In the genomic region with DNA sequence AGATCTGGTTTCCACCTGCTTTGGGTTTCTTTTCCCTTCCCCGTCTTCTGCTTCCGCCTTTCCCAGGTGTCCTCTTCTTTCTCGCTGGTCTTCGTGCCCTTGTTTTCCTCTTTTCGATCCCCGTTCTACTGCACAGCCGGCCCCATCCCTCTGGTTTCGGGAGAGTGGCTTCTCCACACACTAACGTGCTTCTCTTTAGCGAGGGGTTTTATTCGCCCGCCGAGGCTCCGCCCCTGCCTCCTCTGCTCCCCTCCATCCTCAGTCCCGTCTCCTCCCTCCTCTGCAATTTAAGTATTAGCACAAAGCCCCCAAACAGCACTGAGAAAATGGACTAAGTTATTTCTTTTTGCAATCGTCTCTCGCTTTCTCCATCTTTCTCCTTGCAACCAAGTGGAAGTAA, we compare ENCODE assay signal across 1 cellular context.
TF ChIP-seq lines count a peak whose summit lies in the region.

A gene (minus strand): TSS at position 182 of the 400 bp plus-strand sequence. CDS start 746 bp downstream, outside the sequence.

TF ChIP-seq in HEK293, 187 proteins besides CTCF, POLR2A, EP300 and RAD21 (continued from another document and continues in another):
- TF ChIP-seq, protein P1, sequence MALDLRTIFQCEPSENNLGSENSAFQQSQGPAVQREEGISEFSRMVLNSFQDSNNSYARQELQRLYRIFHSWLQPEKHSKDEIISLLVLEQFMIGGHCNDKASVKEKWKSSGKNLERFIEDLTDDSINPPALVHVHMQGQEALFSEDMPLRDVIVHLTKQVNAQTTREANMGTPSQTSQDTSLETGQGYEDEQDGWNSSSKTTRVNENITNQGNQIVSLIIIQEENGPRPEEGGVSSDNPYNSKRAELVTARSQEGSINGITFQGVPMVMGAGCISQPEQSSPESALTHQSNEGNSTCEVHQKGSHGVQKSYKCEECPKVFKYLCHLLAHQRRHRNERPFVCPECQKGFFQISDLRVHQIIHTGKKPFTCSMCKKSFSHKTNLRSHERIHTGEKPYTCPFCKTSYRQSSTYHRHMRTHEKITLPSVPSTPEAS (tag by site-specific recombination; IDR thresholded peaks at IDR 0.05), result no peak
- TF ChIP-seq ZEB2 (tag by site-specific recombination; IDR thresholded peaks at IDR 0.05), result peak; percentile 35; the same call in 1 of the 2 replicates
- TF ChIP-seq, protein P2, sequence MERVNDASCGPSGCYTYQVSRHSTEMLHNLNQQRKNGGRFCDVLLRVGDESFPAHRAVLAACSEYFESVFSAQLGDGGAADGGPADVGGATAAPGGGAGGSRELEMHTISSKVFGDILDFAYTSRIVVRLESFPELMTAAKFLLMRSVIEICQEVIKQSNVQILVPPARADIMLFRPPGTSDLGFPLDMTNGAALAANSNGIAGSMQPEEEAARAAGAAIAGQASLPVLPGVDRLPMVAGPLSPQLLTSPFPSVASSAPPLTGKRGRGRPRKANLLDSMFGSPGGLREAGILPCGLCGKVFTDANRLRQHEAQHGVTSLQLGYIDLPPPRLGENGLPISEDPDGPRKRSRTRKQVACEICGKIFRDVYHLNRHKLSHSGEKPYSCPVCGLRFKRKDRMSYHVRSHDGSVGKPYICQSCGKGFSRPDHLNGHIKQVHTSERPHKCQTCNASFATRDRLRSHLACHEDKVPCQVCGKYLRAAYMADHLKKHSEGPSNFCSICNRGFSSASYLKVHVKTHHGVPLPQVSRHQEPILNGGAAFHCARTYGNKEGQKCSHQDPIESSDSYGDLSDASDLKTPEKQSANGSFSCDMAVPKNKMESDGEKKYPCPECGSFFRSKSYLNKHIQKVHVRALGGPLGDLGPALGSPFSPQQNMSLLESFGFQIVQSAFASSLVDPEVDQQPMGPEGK (tag by site-specific recombination; IDR thresholded peaks at IDR 0.05), result peak; percentile 53
- no peak for TF ChIP-seq ZNF223 (tag by site-specific recombination; IDR thresholded peaks at IDR 0.05)
- TF ChIP-seq KLF8 (tag by site-specific recombination; IDR thresholded peaks at IDR 0.05), result no peak
- TF ChIP-seq ZNF501 (tag by site-specific recombination; IDR thresholded peaks at IDR 0.05), result no peak
- TF ChIP-seq ZNF302 (tag by site-specific recombination; IDR thresholded peaks at IDR 0.05; ENCODE audit: low read depth), result no peak
- no peak for TF ChIP-seq SALL2 (tag by site-specific recombination; IDR thresholded peaks at IDR 0.05; ENCODE audit: borderline replicate concordance)
- TF ChIP-seq, protein P3, sequence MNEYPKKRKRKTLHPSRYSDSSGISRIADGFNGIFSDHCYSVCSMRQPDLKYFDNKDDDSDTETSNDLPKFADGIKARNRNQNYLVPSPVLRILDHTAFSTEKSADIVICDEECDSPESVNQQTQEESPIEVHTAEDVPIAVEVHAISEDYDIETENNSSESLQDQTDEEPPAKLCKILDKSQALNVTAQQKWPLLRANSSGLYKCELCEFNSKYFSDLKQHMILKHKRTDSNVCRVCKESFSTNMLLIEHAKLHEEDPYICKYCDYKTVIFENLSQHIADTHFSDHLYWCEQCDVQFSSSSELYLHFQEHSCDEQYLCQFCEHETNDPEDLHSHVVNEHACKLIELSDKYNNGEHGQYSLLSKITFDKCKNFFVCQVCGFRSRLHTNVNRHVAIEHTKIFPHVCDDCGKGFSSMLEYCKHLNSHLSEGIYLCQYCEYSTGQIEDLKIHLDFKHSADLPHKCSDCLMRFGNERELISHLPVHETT (tag by site-specific recombination; IDR thresholded peaks at IDR 0.05), result no peak
- no peak for TF ChIP-seq ZNF837 (tag by site-specific recombination; IDR thresholded peaks at IDR 0.05)
- TF ChIP-seq ZNF514 (tag by site-specific recombination; IDR thresholded peaks at IDR 0.05), result no peak
- TF ChIP-seq, protein P4, sequence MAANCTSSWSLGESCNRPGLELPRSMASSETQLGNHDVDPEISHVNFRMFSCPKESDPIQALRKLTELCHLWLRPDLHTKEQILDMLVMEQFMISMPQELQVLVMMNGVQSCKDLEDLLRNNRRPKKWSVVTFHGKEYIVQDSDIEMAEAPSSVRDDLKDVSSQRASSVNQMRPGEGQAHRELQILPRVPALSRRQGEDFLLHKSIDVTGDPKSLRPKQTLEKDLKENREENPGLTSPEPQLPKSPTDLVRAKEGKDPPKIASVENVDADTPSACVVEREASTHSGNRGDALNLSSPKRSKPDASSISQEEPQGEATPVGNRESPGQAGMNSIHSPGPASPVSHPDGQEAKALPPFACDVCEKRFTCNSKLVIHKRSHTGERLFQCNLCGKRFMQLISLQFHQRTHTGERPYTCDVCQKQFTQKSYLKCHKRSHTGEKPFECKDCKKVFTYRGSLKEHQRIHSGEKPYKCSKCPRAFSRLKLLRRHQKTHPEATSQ (tag by site-specific recombination; IDR thresholded peaks at IDR 0.05), result no peak
- no peak for TF ChIP-seq ZNF830 (tag by site-specific recombination; IDR thresholded peaks at IDR 0.05; ENCODE audit: low read depth)
- TF ChIP-seq ZNF549 (tag by site-specific recombination; IDR thresholded peaks at IDR 0.05), result no peak
- no peak for TF ChIP-seq ZNF292 (tag by site-specific recombination; IDR thresholded peaks at IDR 0.05; ENCODE audit: borderline replicate concordance, low read depth)
- TF ChIP-seq, protein P5, sequence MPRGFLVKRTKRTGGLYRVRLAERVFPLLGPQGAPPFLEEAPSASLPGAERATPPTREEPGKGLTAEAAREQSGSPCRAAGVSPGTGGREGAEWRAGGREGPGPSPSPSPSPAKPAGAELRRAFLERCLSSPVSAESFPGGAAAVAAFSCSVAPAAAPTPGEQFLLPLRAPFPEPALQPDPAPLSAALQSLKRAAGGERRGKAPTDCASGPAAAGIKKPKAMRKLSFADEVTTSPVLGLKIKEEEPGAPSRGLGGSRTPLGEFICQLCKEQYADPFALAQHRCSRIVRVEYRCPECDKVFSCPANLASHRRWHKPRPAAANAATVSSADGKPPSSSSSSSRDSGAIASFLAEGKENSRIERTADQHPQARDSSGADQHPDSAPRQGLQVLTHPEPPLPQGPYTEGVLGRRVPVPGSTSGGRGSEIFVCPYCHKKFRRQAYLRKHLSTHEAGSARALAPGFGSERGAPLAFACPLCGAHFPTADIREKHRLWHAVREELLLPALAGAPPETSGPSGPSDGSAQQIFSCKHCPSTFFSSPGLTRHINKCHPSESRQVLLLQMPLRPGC (tag by site-specific recombination; IDR thresholded peaks at IDR 0.05), result no peak
- TF ChIP-seq YY2 (tag by site-specific recombination; IDR thresholded peaks at IDR 0.05), result no peak
- no peak for TF ChIP-seq ZIC2 (tag by site-specific recombination; IDR thresholded peaks at IDR 0.05)
- TF ChIP-seq BCL11A (tag by site-specific recombination; IDR thresholded peaks at IDR 0.05; ENCODE audit: low read depth), result no peak
- TF ChIP-seq SP3 (tag by site-specific recombination; IDR thresholded peaks at IDR 0.05), result peak; percentile 58
- TF ChIP-seq MZF1 (tag by site-specific recombination; IDR thresholded peaks at IDR 0.05; ENCODE audit: borderline replicate concordance), result peak; percentile 54; the same call in 1 of the 2 replicates
- peak; percentile 82 for TF ChIP-seq PRDM1 (tag by site-specific recombination; IDR thresholded peaks at IDR 0.05)
- peak; percentile 47; the same call in 1 of the 2 replicates for TF ChIP-seq ZBTB20 (tag by site-specific recombination; IDR thresholded peaks at IDR 0.05)
- 0 out of 2 replicates have a peak, but pooled peaks have one; percentile 11 for TF ChIP-seq ZNF2 (tag by site-specific recombination; IDR thresholded peaks at IDR 0.05)
- TF ChIP-seq HOXD13 (CRISPR knock-in tag; IDR thresholded peaks at IDR 0.05; ENCODE audit: borderline replicate concordance), result no peak
- no peak for TF ChIP-seq ZBTB48 (tag by site-specific recombination; IDR thresholded peaks at IDR 0.05)
- no peak for TF ChIP-seq ZNF169 (tag by site-specific recombination; IDR thresholded peaks at IDR 0.05)
- no peak for TF ChIP-seq ZNF433 (tag by site-specific recombination; IDR thresholded peaks at IDR 0.05; ENCODE audit: low read depth)
- TF ChIP-seq ZNF548 (tag by site-specific recombination; IDR thresholded peaks at IDR 0.05), result no peak
- TF ChIP-seq, protein P6, sequence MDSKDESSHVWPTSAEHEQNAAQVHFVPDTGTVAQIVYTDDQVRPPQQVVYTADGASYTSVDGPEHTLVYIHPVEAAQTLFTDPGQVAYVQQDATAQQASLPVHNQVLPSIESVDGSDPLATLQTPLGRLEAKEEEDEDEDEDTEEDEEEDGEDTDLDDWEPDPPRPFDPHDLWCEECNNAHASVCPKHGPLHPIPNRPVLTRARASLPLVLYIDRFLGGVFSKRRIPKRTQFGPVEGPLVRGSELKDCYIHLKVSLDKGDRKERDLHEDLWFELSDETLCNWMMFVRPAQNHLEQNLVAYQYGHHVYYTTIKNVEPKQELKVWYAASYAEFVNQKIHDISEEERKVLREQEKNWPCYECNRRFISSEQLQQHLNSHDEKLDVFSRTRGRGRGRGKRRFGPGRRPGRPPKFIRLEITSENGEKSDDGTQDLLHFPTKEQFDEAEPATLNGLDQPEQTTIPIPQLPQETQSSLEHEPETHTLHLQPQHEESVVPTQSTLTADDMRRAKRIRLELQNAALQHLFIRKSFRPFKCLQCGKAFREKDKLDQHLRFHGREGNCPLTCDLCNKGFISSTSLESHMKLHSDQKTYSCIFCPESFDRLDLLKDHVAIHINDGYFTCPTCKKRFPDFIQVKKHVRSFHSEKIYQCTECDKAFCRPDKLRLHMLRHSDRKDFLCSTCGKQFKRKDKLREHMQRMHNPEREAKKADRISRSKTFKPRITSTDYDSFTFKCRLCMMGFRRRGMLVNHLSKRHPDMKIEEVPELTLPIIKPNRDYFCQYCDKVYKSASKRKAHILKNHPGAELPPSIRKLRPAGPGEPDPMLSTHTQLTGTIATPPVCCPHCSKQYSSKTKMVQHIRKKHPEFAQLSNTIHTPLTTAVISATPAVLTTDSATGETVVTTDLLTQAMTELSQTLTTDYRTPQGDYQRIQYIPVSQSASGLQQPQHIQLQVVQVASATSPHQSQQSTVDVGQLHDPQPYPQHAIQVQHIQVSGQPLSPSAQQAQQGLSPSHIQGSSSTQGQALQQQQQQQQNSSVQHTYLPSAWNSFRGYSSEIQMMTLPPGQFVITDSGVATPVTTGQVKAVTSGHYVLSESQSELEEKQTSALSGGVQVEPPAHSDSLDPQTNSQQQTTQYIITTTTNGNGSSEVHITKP (tag by site-specific recombination; IDR thresholded peaks at IDR 0.05), result peak; percentile 76
- TF ChIP-seq, protein P7, sequence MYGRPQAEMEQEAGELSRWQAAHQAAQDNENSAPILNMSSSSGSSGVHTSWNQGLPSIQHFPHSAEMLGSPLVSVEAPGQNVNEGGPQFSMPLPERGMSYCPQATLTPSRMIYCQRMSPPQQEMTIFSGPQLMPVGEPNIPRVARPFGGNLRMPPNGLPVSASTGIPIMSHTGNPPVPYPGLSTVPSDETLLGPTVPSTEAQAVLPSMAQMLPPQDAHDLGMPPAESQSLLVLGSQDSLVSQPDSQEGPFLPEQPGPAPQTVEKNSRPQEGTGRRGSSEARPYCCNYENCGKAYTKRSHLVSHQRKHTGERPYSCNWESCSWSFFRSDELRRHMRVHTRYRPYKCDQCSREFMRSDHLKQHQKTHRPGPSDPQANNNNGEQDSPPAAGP (tag by site-specific recombination; IDR thresholded peaks at IDR 0.05), result no peak
- TF ChIP-seq, protein P8, sequence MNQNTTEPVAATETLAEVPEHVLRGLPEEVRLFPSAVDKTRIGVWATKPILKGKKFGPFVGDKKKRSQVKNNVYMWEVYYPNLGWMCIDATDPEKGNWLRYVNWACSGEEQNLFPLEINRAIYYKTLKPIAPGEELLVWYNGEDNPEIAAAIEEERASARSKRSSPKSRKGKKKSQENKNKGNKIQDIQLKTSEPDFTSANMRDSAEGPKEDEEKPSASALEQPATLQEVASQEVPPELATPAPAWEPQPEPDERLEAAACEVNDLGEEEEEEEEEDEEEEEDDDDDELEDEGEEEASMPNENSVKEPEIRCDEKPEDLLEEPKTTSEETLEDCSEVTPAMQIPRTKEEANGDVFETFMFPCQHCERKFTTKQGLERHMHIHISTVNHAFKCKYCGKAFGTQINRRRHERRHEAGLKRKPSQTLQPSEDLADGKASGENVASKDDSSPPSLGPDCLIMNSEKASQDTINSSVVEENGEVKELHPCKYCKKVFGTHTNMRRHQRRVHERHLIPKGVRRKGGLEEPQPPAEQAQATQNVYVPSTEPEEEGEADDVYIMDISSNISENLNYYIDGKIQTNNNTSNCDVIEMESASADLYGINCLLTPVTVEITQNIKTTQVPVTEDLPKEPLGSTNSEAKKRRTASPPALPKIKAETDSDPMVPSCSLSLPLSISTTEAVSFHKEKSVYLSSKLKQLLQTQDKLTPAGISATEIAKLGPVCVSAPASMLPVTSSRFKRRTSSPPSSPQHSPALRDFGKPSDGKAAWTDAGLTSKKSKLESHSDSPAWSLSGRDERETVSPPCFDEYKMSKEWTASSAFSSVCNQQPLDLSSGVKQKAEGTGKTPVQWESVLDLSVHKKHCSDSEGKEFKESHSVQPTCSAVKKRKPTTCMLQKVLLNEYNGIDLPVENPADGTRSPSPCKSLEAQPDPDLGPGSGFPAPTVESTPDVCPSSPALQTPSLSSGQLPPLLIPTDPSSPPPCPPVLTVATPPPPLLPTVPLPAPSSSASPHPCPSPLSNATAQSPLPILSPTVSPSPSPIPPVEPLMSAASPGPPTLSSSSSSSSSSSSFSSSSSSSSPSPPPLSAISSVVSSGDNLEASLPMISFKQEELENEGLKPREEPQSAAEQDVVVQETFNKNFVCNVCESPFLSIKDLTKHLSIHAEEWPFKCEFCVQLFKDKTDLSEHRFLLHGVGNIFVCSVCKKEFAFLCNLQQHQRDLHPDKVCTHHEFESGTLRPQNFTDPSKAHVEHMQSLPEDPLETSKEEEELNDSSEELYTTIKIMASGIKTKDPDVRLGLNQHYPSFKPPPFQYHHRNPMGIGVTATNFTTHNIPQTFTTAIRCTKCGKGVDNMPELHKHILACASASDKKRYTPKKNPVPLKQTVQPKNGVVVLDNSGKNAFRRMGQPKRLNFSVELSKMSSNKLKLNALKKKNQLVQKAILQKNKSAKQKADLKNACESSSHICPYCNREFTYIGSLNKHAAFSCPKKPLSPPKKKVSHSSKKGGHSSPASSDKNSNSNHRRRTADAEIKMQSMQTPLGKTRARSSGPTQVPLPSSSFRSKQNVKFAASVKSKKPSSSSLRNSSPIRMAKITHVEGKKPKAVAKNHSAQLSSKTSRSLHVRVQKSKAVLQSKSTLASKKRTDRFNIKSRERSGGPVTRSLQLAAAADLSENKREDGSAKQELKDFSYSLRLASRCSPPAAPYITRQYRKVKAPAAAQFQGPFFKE (tag by site-specific recombination; IDR thresholded peaks at IDR 0.05; ENCODE audit: borderline replicate concordance), result no peak
- TF ChIP-seq ZXDB (tag by site-specific recombination; IDR thresholded peaks at IDR 0.05), result peak; percentile 48; the same call in 1 of the 2 replicates
- TF ChIP-seq ZNF24 (tag by site-specific recombination; IDR thresholded peaks at IDR 0.05), result 0 out of 2 replicates have a peak, but pooled peaks have one; percentile 27
- no peak for TF ChIP-seq ZNF211 (tag by site-specific recombination; IDR thresholded peaks at IDR 0.05; ENCODE audit: low read depth)
- no peak for TF ChIP-seq ZNF354C (tag by site-specific recombination; IDR thresholded peaks at IDR 0.05; ENCODE audit: borderline replicate concordance, low read depth)
- no peak for TF ChIP-seq ZBTB7A (tag by site-specific recombination; IDR thresholded peaks at IDR 0.05; ENCODE audit: low read depth)
- TF ChIP-seq ZNF626 (tag by site-specific recombination; IDR thresholded peaks at IDR 0.05), result no peak
- no peak for TF ChIP-seq ZNF266 (tag by site-specific recombination; IDR thresholded peaks at IDR 0.05; ENCODE audit: low read depth)
- peak; percentile 32; the same call in 1 of the 2 replicates for TF ChIP-seq KLF1 (tag by site-specific recombination; IDR thresholded peaks at IDR 0.05)
